ENCODE assay signal across 18 cellular contexts in the genomic region with DNA sequence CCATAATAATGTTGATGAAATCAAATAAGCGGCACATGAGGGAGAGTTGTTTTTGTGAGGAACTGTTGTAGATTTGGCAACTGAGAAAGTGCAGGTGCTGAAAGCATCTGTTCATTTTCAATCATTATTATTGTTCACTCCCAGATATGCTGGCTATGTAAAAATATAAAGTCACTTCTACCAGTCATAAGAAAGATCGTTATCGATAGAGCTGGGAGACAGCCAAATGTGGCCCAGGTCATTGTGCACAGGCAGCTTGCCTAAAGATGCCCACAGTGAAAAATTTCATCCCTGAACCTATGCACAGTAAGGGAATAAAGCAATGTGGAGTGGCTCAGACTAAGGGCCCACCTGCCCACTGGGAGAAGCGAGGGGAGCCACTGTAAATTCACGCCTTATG.
A peak's percentile ranks its signal among the peaks of the same experiment; 100 is the strongest.
DNase-seq lines count a peak whose midpoint lies in the region; ATAC-seq and TF ChIP-seq lines count a peak whose summit lies in the region.
"Had no signal": no experiment of that assay in that cellular context is flagged by ENCODE, and none has a peak within 500 bp of the region (broad histone marks: within the 10 kb centered on the region; RNA-seq: fewer than 3 reads in every experiment).

No MANE protein-coding gene starts in this region.

- H2AFZ ChIP-seq in SK-N-SH (ENCODE audit: low read depth) (no peak overlapping the region), PC-3 (ENCODE audit: low read length) (no peak overlapping the region)

- TF ChIP-seq EP300 in SK-N-SH (IDR thresholded peaks at IDR 0.05; ENCODE audit: borderline replicate concordance in 1 of 2, low read depth in 1 of 2, low read length in 1 of 2), result no peak
- no peak for TF ChIP-seq EP300 in esophagus muscularis mucosa (IDR thresholded peaks at IDR 0.05)

- no peak overlapping the region for H3K4me3 Mint-ChIP-seq in CD4-positive, alpha-beta T cell
- H3K4me3 Mint-ChIP-seq: B cell; CD4-positive, CD25-positive, alpha-beta regulatory T cell; CD8-positive, alpha-beta memory T cell had no signal

- no peaks in the 10 kb centered on the region for H3K27me3 Mint-ChIP-seq in CD4-positive, alpha-beta T cell
- H3K27me3 Mint-ChIP-seq: B cell; CD4-positive, CD25-positive, alpha-beta regulatory T cell had no signal

- no peak for TF ChIP-seq POLR2A in esophagus muscularis mucosa (IDR thresholded peaks at IDR 0.05; ENCODE audit: low read depth)

- H3K27ac Mint-ChIP-seq in CD4-positive, alpha-beta T cell, result no peak overlapping the region
- H3K27ac Mint-ChIP-seq: B cell; CD4-positive, CD25-positive, alpha-beta regulatory T cell had no signal

- TF ChIP-seq CTCF in SK-N-SH (IDR thresholded peaks at IDR 0.05), result no peak
- no peak for TF ChIP-seq CTCF in PC-3 (conservative IDR thresholded peaks at IDR 0.05; ENCODE audit: low read depth, low read length)
- no peak for TF ChIP-seq CTCF in esophagus muscularis mucosa (IDR thresholded peaks at IDR 0.05)
- no peak for TF ChIP-seq CTCF in CD4-positive, alpha-beta T cell (IDR thresholded peaks at IDR 0.05)

- H3K4me1 Mint-ChIP-seq in CD4-positive, alpha-beta T cell (ENCODE audit: low read depth), result peaks cover 7% of the 10 kb centered on the region

- no peaks in the 10 kb centered on the region for H3K36me3 ChIP-seq in SK-N-SH (replicated peaks in 1 of 2; ENCODE audit: control insufficient read depth in 1 of 2, insufficient read depth in 2 of 2, low read length in 1 of 2)
- no peaks in the 10 kb centered on the region for H3K36me3 ChIP-seq in PC-3 (ENCODE audit: low read depth, low read length)
- H3K36me3 ChIP-seq in esophagus muscularis mucosa, result no peaks in the 10 kb centered on the region
- H3K36me3 ChIP-seq: BLaER1 had no signal

- POLR2A ChIA-PET in SK-N-SH (lab: Yijun Ruan, JAX), result no interaction called here
- POLR2A ChIA-PET in PC-3 (lab: Charles Lee; ENCODE audit: unreplicated experiment), result no interaction called here
- POLR2A ChIA-PET in CD4-positive, alpha-beta T cell (lab: Charles Lee), result no interaction called here

- H3K27me3 ChIP-seq in SK-N-SH (ENCODE audit: insufficient read depth), result no peaks in the 10 kb centered on the region
- H3K27me3 ChIP-seq in PC-3 (ENCODE audit: low read length), result peaks cover 28% of the 10 kb centered on the region
- peaks cover 0 to 4% (median 0%) of the 10 kb centered on the region in 4 donors for H3K27me3 ChIP-seq in esophagus muscularis mucosa
- no peaks in the 10 kb centered on the region for H3K27me3 ChIP-seq in CD4-positive, alpha-beta T cell (ENCODE audit: control insufficient read depth, insufficient read depth, low read length)
- H3K27me3 ChIP-seq: BLaER1 had no signal

- peaks cover 11% of the 10 kb centered on the region for H3K36me3 Mint-ChIP-seq in CD4-positive, alpha-beta T cell (ENCODE audit: low read depth)
- H3K36me3 Mint-ChIP-seq: CD4-positive, CD25-positive, alpha-beta regulatory T cell had no signal

- H3K27ac ChIP-seq in SK-N-SH (ENCODE audit: low read depth in 2 of 2, low read length in 1 of 2), result no peak overlapping the region
- no peak overlapping the region for H3K27ac ChIP-seq in PC-3 (ENCODE audit: low read length)
- H3K27ac ChIP-seq in esophagus muscularis mucosa (replicated peaks in 1 of 4), result no peak overlapping the region
- no peak overlapping the region for H3K27ac ChIP-seq in CD4-positive, alpha-beta T cell (ENCODE audit: low read depth, low read length)
- H3K27ac ChIP-seq: BLaER1, C4-2B had no signal

- H3K4me1 ChIP-seq in SK-N-SH (ENCODE audit: control insufficient read depth in 1 of 2, insufficient read depth in 2 of 2, low read depth in 1 of 2, low read length in 1 of 2) (no peaks in the 10 kb centered on the region), PC-3 (ENCODE audit: insufficient read depth, low read length) (0 out of 2 replicates have a peak, but pooled peaks cover under 1% of the 10 kb centered on the region), esophagus muscularis mucosa (no peaks in the 10 kb centered on the region)

- ATAC-seq in SK-N-SH treated with all-trans-retinoic acid at 6 μM for 48 hours (no peak; the same call in 1 of the 3 replicates), PC-3 (no peak)
- no peak for ATAC-seq in CD4-positive, alpha-beta T cell (ENCODE audit: poor library complexity)

- DNase-seq in SK-N-SH (no peak), PC-3 (peak; percentile 14), esophagus muscularis mucosa (ENCODE audit: extremely low spot score) (peak; percentile 57), COLO829 (ENCODE audit: low spot score) (no peak)
- DNase-seq in CD4-positive, alpha-beta T cell, result no peak
- DNase-seq: Calu3; CD4-positive, CD25-positive, alpha-beta regulatory T cell; CD8-positive, alpha-beta memory T cell; COR-L47; DMS53; DMS79 treated with DMSO at 0.1 percent for 48 hours; GF-D8; H7; HCEC 1CT had no signal

- CTCF ChIA-PET in SK-N-SH (lab: Yijun Ruan, JAX) (interaction anchor here (2.1 kb wide), 1 partner anchor 9 kb away, joined by 8 read pairs; no protein-coding TSS in a partner anchor), PC-3 (lab: Charles Lee) (no interaction called here)
- CTCF ChIA-PET in CD4-positive, alpha-beta T cell (lab: Charles Lee), result no interaction called here

- H4K20me1 ChIP-seq in SK-N-SH (ENCODE audit: insufficient read depth), result no peaks in the 10 kb centered on the region
- no peaks in the 10 kb centered on the region for H4K20me1 ChIP-seq in PC-3 (ENCODE audit: low read length)
- H4K20me1 ChIP-seq: BLaER1 had no signal

- BruUV-seq in PC-3 (replicated peaks; lab: Mats Ljungman, UMichigan), result no TSS peak

- H3K9ac ChIP-seq in SK-N-SH (no peak overlapping the region), PC-3 (ENCODE audit: low read length) (no peak overlapping the region)
- H3K9ac ChIP-seq: BLaER1 had no signal

- H3K9me3 Mint-ChIP-seq in CD4-positive, alpha-beta T cell, result no peaks in the 10 kb centered on the region

- H3K4me3 ChIP-seq in SK-N-SH (ENCODE audit: low read depth in 2 of 2, low read length in 1 of 2), result no peak overlapping the region
- no peak overlapping the region for H3K4me3 ChIP-seq in PC-3 (ENCODE audit: low read length)
- H3K4me3 ChIP-seq in esophagus muscularis mucosa, result no peak overlapping the region
- H3K4me3 ChIP-seq: BLaER1 had no signal

- H3K79me2 ChIP-seq in SK-N-SH (ENCODE audit: insufficient read depth) (no peaks in the 10 kb centered on the region), PC-3 (ENCODE audit: low read length) (0 out of 2 replicates have a peak, but pooled peaks cover under 1% of the 10 kb centered on the region)

- H3K9me3 ChIP-seq in SK-N-SH, result no peaks in the 10 kb centered on the region
- no peaks in the 10 kb centered on the region for H3K9me3 ChIP-seq in PC-3 (ENCODE audit: low read length)
- H3K9me3 ChIP-seq in esophagus muscularis mucosa, result no peaks in the 10 kb centered on the region
- H3K9me3 ChIP-seq in CD4-positive, alpha-beta T cell (ENCODE audit: control insufficient read depth, low read length), result no peaks in the 10 kb centered on the region
- H3K9me3 ChIP-seq: BLaER1 had no signal

- H3F3A ChIP-seq in SK-N-SH (replicated peaks; ENCODE audit: insufficient read depth) (no peaks in the 10 kb centered on the region), PC-3 (ENCODE audit: low read length, unreplicated experiment) (no peaks in the 10 kb centered on the region)

- WGBS in SK-N-SH (ENCODE audit: low lambda C conversion rate), result 31% methylated on average over 5 of the region's 5 CpGs
- WGBS in esophagus muscularis mucosa, result 81% methylated on average over 5 of the region's 5 CpGs

- intact Hi-C loops in PC-3 (cut with micrococcal nuclease), result loop anchor here (10.0 kb wide), 1 partner anchor 699 kb away; no protein-coding TSS in a partner anchor
- intact Hi-C loops in esophagus muscularis mucosa (cut with DNase I), result no loop called here
- intact Hi-C loops in CD4-positive, alpha-beta T cell (cut with DNase I, micrococcal nuclease), result no loop called here

- no peak for TF ChIP-seq RAD21 in SK-N-SH (IDR thresholded peaks at IDR 0.05; ENCODE audit: low read length)

- H3K9me2 ChIP-seq in SK-N-SH (0 out of 2 replicates have a peak, but pooled peaks cover 5% of the 10 kb centered on the region), PC-3 (replicated peaks; ENCODE audit: low read length) (no peaks in the 10 kb centered on the region)

- H3K4me2 ChIP-seq in SK-N-SH (no peak overlapping the region), PC-3 (ENCODE audit: low read length) (no peak overlapping the region)
- H3K4me2 ChIP-seq: BLaER1 had no signal

TF ChIP-seq in SK-N-SH, 30 proteins besides CTCF, POLR2A, EP300 and RAD21 (continues in another document):
- TF ChIP-seq TEAD4 (IDR thresholded peaks at IDR 0.05; ENCODE audit: borderline replicate concordance, insufficient read depth), result no peak
- no peak for TF ChIP-seq NFIC (IDR thresholded peaks at IDR 0.05; ENCODE audit: borderline replicate concordance)
- no peak for TF ChIP-seq JUND (IDR thresholded peaks at IDR 0.05)
- TF ChIP-seq RXRA (IDR thresholded peaks at IDR 0.05; ENCODE audit: borderline replicate concordance, low read depth), result no peak
- TF ChIP-seq MEF2A (IDR thresholded peaks at IDR 0.05; ENCODE audit: borderline replicate concordance, low read depth), result no peak
- peak; percentile 64 for TF ChIP-seq TCF12 (IDR thresholded peaks at IDR 0.05)

TF ChIP-seq in SK-N-SH treated with all-trans-retinoic acid at 6 μM for 48 hours, 23 proteins besides CTCF, POLR2A, EP300 and RAD21 (continues in another document):
- TF ChIP-seq SNAI2 (CRISPR knock-in tag; IDR thresholded peaks at IDR 0.05), result no peak
- TF ChIP-seq TCF4 (CRISPR knock-in tag; IDR thresholded peaks at IDR 0.05; ENCODE audit: borderline replicate concordance), result no peak
- TF ChIP-seq PPARA (CRISPR knock-in tag; IDR thresholded peaks at IDR 0.05; ENCODE audit: borderline replicate concordance), result no peak
- no peak for TF ChIP-seq ISL1 (CRISPR knock-in tag; IDR thresholded peaks at IDR 0.05)
- TF ChIP-seq ZNF70 (CRISPR knock-in tag; IDR thresholded peaks at IDR 0.05), result no peak
- TF ChIP-seq, protein P1, sequence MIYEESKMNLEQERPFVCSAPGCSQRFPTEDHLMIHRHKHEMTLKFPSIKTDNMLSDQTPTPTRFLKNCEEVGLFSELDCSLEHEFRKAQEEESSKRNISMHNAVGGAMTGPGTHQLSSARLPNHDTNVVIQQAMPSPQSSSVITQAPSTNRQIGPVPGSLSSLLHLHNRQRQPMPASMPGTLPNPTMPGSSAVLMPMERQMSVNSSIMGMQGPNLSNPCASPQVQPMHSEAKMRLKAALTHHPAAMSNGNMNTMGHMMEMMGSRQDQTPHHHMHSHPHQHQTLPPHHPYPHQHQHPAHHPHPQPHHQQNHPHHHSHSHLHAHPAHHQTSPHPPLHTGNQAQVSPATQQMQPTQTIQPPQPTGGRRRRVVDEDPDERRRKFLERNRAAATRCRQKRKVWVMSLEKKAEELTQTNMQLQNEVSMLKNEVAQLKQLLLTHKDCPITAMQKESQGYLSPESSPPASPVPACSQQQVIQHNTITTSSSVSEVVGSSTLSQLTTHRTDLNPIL (CRISPR knock-in tag; IDR thresholded peaks at IDR 0.05; ENCODE audit: low read depth), result no peak
- no peak for TF ChIP-seq ZFP30 (CRISPR knock-in tag; IDR thresholded peaks at IDR 0.05)
- no peak for TF ChIP-seq TOX (CRISPR knock-in tag; IDR thresholded peaks at IDR 0.05; ENCODE audit: borderline replicate concordance)
- no peak for TF ChIP-seq ZC3H10 (CRISPR knock-in tag; IDR thresholded peaks at IDR 0.05)
- TF ChIP-seq ZNF8 (CRISPR knock-in tag; IDR thresholded peaks at IDR 0.05), result no peak

Comparison
In these comparisons a context has a peak if more than half of its experiments do, and no peak if none do; other contexts are left out.
1. DNase-seq: peak in PC-3 (single experiment) and esophagus muscularis mucosa (single experiment); none in SK-N-SH (single experiment), CD4-positive, alpha-beta T cell (0 of 10) and COLO829 (single experiment).